19 cellular contexts compared by ENCODE assay signal in the genomic region with DNA sequence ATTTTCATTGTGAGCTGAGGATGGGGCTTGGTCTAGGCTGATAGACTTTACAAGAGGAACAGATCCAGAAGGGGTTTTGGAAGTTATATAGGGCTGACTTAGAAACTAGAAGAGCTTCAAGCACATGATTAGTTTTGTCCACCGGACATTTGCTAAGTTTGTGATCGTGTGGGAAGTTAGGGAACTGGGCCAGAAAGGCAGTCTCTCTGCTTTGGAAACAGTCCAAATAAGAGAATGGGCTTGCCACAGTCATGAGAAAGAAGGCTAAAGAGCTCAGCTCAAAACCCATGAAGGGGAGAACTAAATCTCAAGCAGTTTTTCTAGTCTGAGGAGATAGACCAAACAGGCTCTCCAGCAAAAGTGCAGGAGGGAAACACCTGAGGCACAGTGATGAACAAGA.
DNase-seq lines count a peak whose midpoint lies in the region; ATAC-seq, FAIRE-seq and TF ChIP-seq lines count a peak whose summit lies in the region.
"Had no signal": no experiment of that assay in that cellular context is flagged by ENCODE, and none has a peak within 500 bp of the region (broad histone marks: within the 10 kb centered on the region; RNA-seq: fewer than 3 reads in every experiment).

No MANE protein-coding gene starts in this region.

- peak; percentile 33 for DNase-seq in RPMI7951 (ENCODE audit: low read depth)
- DNase-seq in endothelial cell of umbilical vein (ENCODE audit: low read depth, low spot score) = peak; percentile 37
- peak; percentile 1 for DNase-seq in left kidney (ENCODE audit: low read depth, low spot score)
- peak; percentile 12 for DNase-seq in skeletal muscle cell (ENCODE audit: low read depth)
- no peak for DNase-seq in SHP77 treated with DMSO at 0.1 percent for 48 hours (lab: John Stamatoyannopoulos, UW)
- no peak for DNase-seq in testis
- no peak for DNase-seq in SKM-1 treated with dmso at 0.1 percent for 144 hours (lab: John Stamatoyannopoulos, UW; ENCODE audit: unreplicated experiment)
- DNase-seq: ACHN; CD4-positive, alpha-beta T cell; GF-D8; H7; MM.1S; NCI-H1105 treated with DMSO at 0.1 percent for 48 hours; NCI-H187; NCI-H2171 treated with DMSO at 0.1 percent for 48 hours; NCI-H510A treated with DMSO at 0.1 percent for 48 hours had no signal

- WGBS in testis, 2 donors = 0 to 67% methylated on average over 2 of the region's 2 CpGs

- H3K9me1 ChIP-seq in endothelial cell of umbilical vein (replicated peaks; ENCODE audit: control insufficient read depth, extremely low read depth, insufficient read depth, low read length) = no peaks in the 10 kb centered on the region

- no TSS peak for BruUV-seq in endothelial cell of umbilical vein (replicated peaks; lab: Mats Ljungman, UMichigan)

- ATAC-seq in GM21786 (IDR thresholded peaks at IDR 0.05; ENCODE audit: unreplicated experiment) = no peak

- H3K9me3 ChIP-seq in endothelial cell of umbilical vein (replicated peaks; ENCODE audit: control insufficient read depth, insufficient read depth, low read length) (no peaks in the 10 kb centered on the region), testis (no peaks in the 10 kb centered on the region)

- no peaks in the 10 kb centered on the region for H3K79me2 ChIP-seq in endothelial cell of umbilical vein (ENCODE audit: control insufficient read depth, insufficient read depth, low read length)

- TF ChIP-seq POLR2A in endothelial cell of umbilical vein (IDR thresholded peaks at IDR 0.05; ENCODE audit: low read depth, low read length) (no peak), testis (IDR thresholded peaks at IDR 0.05) (no peak)

- CTCF ChIA-PET in endothelial cell of umbilical vein (lab: Charles Lee) = no interaction called here

- POLR2A ChIA-PET in endothelial cell of umbilical vein (lab: Charles Lee) = no interaction called here

- no peaks in the 10 kb centered on the region for H3K4me1 ChIP-seq in endothelial cell of umbilical vein (ENCODE audit: control insufficient read depth, extremely low read depth, insufficient read depth, low read length)
- no peaks in the 10 kb centered on the region for H3K4me1 ChIP-seq in testis

- dilution Hi-C loops in endothelial cell of umbilical vein (cut with MboI; ENCODE audit: extremely low pct_ligation_motif_present, low sequenced_read_pairs) = no loop called here

- H3K9ac ChIP-seq in endothelial cell of umbilical vein (replicated peaks; ENCODE audit: extremely low read depth, insufficient read depth, low read length) = no peak overlapping the region

- H3K27me3 ChIP-seq in endothelial cell of umbilical vein (ENCODE audit: control insufficient read depth in 2 of 2, insufficient read depth in 2 of 2, low read length in 2 of 2) (no peaks in the 10 kb centered on the region), testis (no peaks in the 10 kb centered on the region)

- intact Hi-C loops in endothelial cell of umbilical vein (cut with micrococcal nuclease) (no loop called here), testis (cut with DNase I; ENCODE audit: low total_unique reads) (no loop called here)

- H3K4me2 ChIP-seq in endothelial cell of umbilical vein (ENCODE audit: insufficient read depth, low read length) = no peak overlapping the region

- H3K36me3 ChIP-seq in endothelial cell of umbilical vein (ENCODE audit: control insufficient read depth in 2 of 2, extremely low read depth in 1 of 2, insufficient read depth in 2 of 2, low read length in 2 of 2) (no peaks in the 10 kb centered on the region), testis (ENCODE audit: low read depth, missing control alignments) (no peaks in the 10 kb centered on the region)

- no peak overlapping the region for H2AFZ ChIP-seq in endothelial cell of umbilical vein (ENCODE audit: low read depth, low read length)

- H3K4me3 ChIP-seq in endothelial cell of umbilical vein (replicated peaks in 1 of 3; ENCODE audit: insufficient read depth in 1 of 3, low read depth in 1 of 3, low read length in 3 of 3) (no peak overlapping the region), skeletal muscle cell (ENCODE audit: low read depth, low read length) (no peak overlapping the region), testis (no peak overlapping the region)

- H3K27ac ChIP-seq in endothelial cell of umbilical vein (ENCODE audit: insufficient read depth, low read depth, low read length) (no peak overlapping the region), testis (no peak overlapping the region)

- no peak for FAIRE-seq in endothelial cell of umbilical vein (lab: Jason Lieb, UNC)
- FAIRE-seq: D721Med, RCC 7860 had no signal

- no peaks in the 10 kb centered on the region for H4K20me1 ChIP-seq in endothelial cell of umbilical vein (replicated peaks; ENCODE audit: control insufficient read depth, extremely low read depth, insufficient read depth, low read length)

- TF ChIP-seq CTCF in endothelial cell of umbilical vein (IDR thresholded peaks at IDR 0.05; ENCODE audit: extremely low read depth in 1 of 2, insufficient read depth in 1 of 2, low read depth in 1 of 2, low read length in 2 of 2) (no peak), testis (IDR thresholded peaks at IDR 0.05) (no peak)

TF ChIP-seq in endothelial cell of umbilical vein, 7 proteins besides CTCF, POLR2A, EP300 and RAD21:
- TF ChIP-seq MAX (IDR thresholded peaks at IDR 0.05; ENCODE audit: insufficient read depth, insufficient read length) (no peak), POLR2AphosphoS5 (IDR thresholded peaks at IDR 0.05; ENCODE audit: insufficient read depth, low read depth, low read length) (no peak), FOS (IDR thresholded peaks at IDR 0.05; ENCODE audit: borderline replicate concordance, insufficient read depth, low read length) (no peak), JUN (IDR thresholded peaks at IDR 0.05; ENCODE audit: borderline replicate concordance, insufficient read depth, insufficient read length, low read depth) (no peak), GATA2 (IDR thresholded peaks at IDR 0.05; ENCODE audit: insufficient read depth, insufficient read length, low read depth, low read length) (no peak), EZH2 (IDR thresholded peaks at IDR 0.05; ENCODE audit: borderline replicate concordance, low read depth, low read length, severe bottlenecking) (no peak), MYC (IDR thresholded peaks at IDR 0.05; ENCODE audit: low read depth, low read length) (no peak)
TF ChIP-seq in endothelial cell of umbilical vein: peak in this region for 0.

Comparison
In these comparisons a context has a peak if more than half of its experiments do, and no peak if none do; other contexts are left out.
1. DNase-seq: peak in RPMI7951 (single experiment), endothelial cell of umbilical vein (single experiment), left kidney (single experiment) and skeletal muscle cell (single experiment); none in SHP77 treated with DMSO at 0.1 percent for 48 hours (single experiment), testis (single experiment) and SKM-1 treated with dmso at 0.1 percent for 144 hours (single experiment).